ENCODE assay signal across 1 cellular context in genomic region chr7:106717997-106718871, GRCh38.
TF ChIP-seq lines count a peak whose summit lies in the region.

No MANE protein-coding gene starts in this region.

TF ChIP-seq in K562, 482 proteins besides CTCF, POLR2A, EP300 and RAD21 (continued from another document):
- TF ChIP-seq, protein P1, sequence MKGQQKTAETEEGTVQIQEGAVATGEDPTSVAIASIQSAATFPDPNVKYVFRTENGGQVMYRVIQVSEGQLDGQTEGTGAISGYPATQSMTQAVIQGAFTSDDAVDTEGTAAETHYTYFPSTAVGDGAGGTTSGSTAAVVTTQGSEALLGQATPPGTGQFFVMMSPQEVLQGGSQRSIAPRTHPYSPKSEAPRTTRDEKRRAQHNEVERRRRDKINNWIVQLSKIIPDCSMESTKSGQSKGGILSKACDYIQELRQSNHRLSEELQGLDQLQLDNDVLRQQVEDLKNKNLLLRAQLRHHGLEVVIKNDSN (CRISPR knock-in tag; IDR thresholded peaks at IDR 0.05), result no peak
- TF ChIP-seq, protein P2, sequence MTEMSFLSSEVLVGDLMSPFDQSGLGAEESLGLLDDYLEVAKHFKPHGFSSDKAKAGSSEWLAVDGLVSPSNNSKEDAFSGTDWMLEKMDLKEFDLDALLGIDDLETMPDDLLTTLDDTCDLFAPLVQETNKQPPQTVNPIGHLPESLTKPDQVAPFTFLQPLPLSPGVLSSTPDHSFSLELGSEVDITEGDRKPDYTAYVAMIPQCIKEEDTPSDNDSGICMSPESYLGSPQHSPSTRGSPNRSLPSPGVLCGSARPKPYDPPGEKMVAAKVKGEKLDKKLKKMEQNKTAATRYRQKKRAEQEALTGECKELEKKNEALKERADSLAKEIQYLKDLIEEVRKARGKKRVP (CRISPR knock-in tag; IDR thresholded peaks at IDR 0.05), result no peak
- TF ChIP-seq MCM5 (IDR thresholded peaks at IDR 0.05; ENCODE audit: low read depth) (no peak), MYC (IDR thresholded peaks at IDR 0.05; ENCODE audit: low read depth, low read length) (peak; percentile 84; the same call in 1 of the 2 replicates), MYC (CRISPR knock-in tag; IDR thresholded peaks at IDR 0.05; ENCODE audit: borderline replicate concordance, low read depth) (no peak), ZNF197 (CRISPR knock-in tag; IDR thresholded peaks at IDR 0.05; ENCODE audit: low read depth) (peak; percentile 69), ZNF146 (CRISPR knock-in tag; IDR thresholded peaks at IDR 0.05; ENCODE audit: unreplicated experiment) (no peak), YBX1 (IDR thresholded peaks at IDR 0.05) (no peak), ZSCAN29 (IDR thresholded peaks at IDR 0.05) (no peak), POLR2AphosphoS5 (IDR thresholded peaks at IDR 0.05; ENCODE audit: control insufficient read depth, insufficient read depth, low read depth, low read length) (peak; percentile 71; the same call in 1 of the 2 replicates), FOS (IDR thresholded peaks at IDR 0.05; ENCODE audit: extremely low read depth, insufficient read length) (peak; percentile 78), ZNF280A (IDR thresholded peaks at IDR 0.05; ENCODE audit: low read depth, partially characterized antibody) (no peak), SUPT5H (IDR thresholded peaks at IDR 0.05) (no peak), ARID1B (IDR thresholded peaks at IDR 0.05) (peak; percentile 96), HNRNPK (IDR thresholded peaks at IDR 0.05; ENCODE audit: low read depth, low read length, poor library complexity, severe bottlenecking) (no peak), DIDO1 (tag; IDR thresholded peaks at IDR 0.05; ENCODE audit: low read depth) (peak; percentile 58; the same call in 1 of the 2 replicates), EZH2 (IDR thresholded peaks at IDR 0.05; ENCODE audit: borderline replicate concordance, low read depth, low read length) (no peak), ESRRB (CRISPR knock-in tag; IDR thresholded peaks at IDR 0.05; ENCODE audit: borderline replicate concordance) (no peak), ZNF407 (IDR thresholded peaks at IDR 0.05; ENCODE audit: low read depth) (no peak), GMEB1 (CRISPR knock-in tag; IDR thresholded peaks at IDR 0.05) (no peak), POLR2H (tag; IDR thresholded peaks at IDR 0.05; ENCODE audit: low read depth) (peak; percentile 79)
- TF ChIP-seq, protein P3, sequence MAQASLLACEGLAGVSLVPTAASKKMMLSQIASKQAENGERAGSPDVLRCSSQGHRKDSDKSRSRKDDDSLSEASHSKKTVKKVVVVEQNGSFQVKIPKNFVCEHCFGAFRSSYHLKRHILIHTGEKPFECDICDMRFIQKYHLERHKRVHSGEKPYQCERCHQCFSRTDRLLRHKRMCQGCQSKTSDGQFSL (CRISPR knock-in tag; IDR thresholded peaks at IDR 0.05), result no peak
- TF ChIP-seq, protein P3 (tag; IDR thresholded peaks at IDR 0.05), result no peak
- TF ChIP-seq, protein P4, sequence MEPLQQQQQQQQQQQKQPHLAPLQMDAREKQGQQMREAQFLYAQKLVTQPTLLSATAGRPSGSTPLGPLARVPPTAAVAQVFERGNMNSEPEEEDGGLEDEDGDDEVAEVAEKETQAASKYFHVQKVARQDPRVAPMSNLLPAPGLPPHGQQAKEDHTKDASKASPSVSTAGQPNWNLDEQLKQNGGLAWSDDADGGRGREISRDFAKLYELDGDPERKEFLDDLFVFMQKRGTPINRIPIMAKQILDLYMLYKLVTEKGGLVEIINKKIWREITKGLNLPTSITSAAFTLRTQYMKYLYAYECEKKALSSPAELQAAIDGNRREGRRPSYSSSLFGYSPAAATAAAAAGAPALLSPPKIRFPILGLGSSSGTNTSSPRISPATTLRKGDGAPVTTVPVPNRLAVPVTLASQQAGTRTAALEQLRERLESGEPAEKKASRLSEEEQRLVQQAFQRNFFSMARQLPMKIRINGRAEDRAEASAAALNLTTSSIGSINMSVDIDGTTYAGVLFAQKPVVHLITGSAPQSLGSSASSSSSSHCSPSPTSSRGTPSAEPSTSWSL (CRISPR knock-in tag; IDR thresholded peaks at IDR 0.05; ENCODE audit: borderline replicate concordance), result no peak
- TF ChIP-seq, protein P5, sequence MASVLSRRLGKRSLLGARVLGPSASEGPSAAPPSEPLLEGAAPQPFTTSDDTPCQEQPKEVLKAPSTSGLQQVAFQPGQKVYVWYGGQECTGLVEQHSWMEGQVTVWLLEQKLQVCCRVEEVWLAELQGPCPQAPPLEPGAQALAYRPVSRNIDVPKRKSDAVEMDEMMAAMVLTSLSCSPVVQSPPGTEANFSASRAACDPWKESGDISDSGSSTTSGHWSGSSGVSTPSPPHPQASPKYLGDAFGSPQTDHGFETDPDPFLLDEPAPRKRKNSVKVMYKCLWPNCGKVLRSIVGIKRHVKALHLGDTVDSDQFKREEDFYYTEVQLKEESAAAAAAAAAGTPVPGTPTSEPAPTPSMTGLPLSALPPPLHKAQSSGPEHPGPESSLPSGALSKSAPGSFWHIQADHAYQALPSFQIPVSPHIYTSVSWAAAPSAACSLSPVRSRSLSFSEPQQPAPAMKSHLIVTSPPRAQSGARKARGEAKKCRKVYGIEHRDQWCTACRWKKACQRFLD (CRISPR knock-in tag; IDR thresholded peaks at IDR 0.05), result peak; percentile 77
- TF ChIP-seq, protein P6, sequence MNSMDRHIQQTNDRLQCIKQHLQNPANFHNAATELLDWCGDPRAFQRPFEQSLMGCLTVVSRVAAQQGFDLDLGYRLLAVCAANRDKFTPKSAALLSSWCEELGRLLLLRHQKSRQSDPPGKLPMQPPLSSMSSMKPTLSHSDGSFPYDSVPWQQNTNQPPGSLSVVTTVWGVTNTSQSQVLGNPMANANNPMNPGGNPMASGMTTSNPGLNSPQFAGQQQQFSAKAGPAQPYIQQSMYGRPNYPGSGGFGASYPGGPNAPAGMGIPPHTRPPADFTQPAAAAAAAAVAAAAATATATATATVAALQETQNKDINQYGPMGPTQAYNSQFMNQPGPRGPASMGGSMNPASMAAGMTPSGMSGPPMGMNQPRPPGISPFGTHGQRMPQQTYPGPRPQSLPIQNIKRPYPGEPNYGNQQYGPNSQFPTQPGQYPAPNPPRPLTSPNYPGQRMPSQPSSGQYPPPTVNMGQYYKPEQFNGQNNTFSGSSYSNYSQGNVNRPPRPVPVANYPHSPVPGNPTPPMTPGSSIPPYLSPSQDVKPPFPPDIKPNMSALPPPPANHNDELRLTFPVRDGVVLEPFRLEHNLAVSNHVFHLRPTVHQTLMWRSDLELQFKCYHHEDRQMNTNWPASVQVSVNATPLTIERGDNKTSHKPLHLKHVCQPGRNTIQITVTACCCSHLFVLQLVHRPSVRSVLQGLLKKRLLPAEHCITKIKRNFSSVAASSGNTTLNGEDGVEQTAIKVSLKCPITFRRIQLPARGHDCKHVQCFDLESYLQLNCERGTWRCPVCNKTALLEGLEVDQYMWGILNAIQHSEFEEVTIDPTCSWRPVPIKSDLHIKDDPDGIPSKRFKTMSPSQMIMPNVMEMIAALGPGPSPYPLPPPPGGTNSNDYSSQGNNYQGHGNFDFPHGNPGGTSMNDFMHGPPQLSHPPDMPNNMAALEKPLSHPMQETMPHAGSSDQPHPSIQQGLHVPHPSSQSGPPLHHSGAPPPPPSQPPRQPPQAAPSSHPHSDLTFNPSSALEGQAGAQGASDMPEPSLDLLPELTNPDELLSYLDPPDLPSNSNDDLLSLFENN (IDR thresholded peaks at IDR 0.05; ENCODE audit: low read depth in 2 of 2, low read length in 2 of 2), result peak in 1 of 2 experiments; percentile 89; a peak in 2 of 4 replicates
